In genomic region chr12:121295123-121295745, GRCh38 we compare ENCODE assay signal across 1 cellular context.
TF ChIP-seq lines count a peak whose summit lies in the region.

No MANE protein-coding gene starts in this region.

TF ChIP-seq in A549, 52 proteins besides CTCF, POLR2A, EP300 and RAD21:
- TF ChIP-seq REST (IDR thresholded peaks at IDR 0.05), result no peak
- no peak for TF ChIP-seq BHLHE40 (IDR thresholded peaks at IDR 0.05; ENCODE audit: low read depth, low read length)
- no peak for TF ChIP-seq TP53 (CRISPR knock-in tag; IDR thresholded peaks at IDR 0.05)
- TF ChIP-seq MAX (IDR thresholded peaks at IDR 0.05), result no peak
- TF ChIP-seq SMC3 (IDR thresholded peaks at IDR 0.05), result no peak
- TF ChIP-seq HEYL (CRISPR knock-in tag; IDR thresholded peaks at IDR 0.05), result no peak
- no peak for TF ChIP-seq POLR2AphosphoS2 (conservative IDR thresholded peaks at IDR 0.05; ENCODE audit: low read length)
- TF ChIP-seq SREBF2 (IDR thresholded peaks at IDR 0.05), result no peak
- no peak for TF ChIP-seq NR3C1 (IDR thresholded peaks at IDR 0.05)
- TF ChIP-seq RFX5 (IDR thresholded peaks at IDR 0.05), result no peak
- no peak for TF ChIP-seq FOSB (CRISPR knock-in tag; IDR thresholded peaks at IDR 0.05)
- no peak for TF ChIP-seq CBX2 (IDR thresholded peaks at IDR 0.05; ENCODE audit: borderline replicate concordance, low read depth)
- TF ChIP-seq, protein P1, sequence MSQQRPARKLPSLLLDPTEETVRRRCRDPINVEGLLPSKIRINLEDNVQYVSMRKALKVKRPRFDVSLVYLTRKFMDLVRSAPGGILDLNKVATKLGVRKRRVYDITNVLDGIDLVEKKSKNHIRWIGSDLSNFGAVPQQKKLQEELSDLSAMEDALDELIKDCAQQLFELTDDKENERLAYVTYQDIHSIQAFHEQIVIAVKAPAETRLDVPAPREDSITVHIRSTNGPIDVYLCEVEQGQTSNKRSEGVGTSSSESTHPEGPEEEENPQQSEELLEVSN (IDR thresholded peaks at IDR 0.05; ENCODE audit: borderline replicate concordance, low read depth), result no peak
- no peak for TF ChIP-seq EHMT2 (IDR thresholded peaks at IDR 0.05; ENCODE audit: low read depth)
- no peak for TF ChIP-seq JUN (IDR thresholded peaks at IDR 0.05)
- TF ChIP-seq RCOR1 (IDR thresholded peaks at IDR 0.05; ENCODE audit: low read depth, low read length), result no peak
- no peak for TF ChIP-seq NPAS2 (CRISPR knock-in tag; IDR thresholded peaks at IDR 0.05; ENCODE audit: borderline replicate concordance)
- TF ChIP-seq ZSCAN20 (CRISPR knock-in tag; IDR thresholded peaks at IDR 0.05), result no peak
- TF ChIP-seq, protein P2, sequence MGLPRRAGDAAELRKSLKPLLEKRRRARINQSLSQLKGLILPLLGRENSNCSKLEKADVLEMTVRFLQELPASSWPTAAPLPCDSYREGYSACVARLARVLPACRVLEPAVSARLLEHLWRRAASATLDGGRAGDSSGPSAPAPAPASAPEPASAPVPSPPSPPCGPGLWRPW (IDR thresholded peaks at IDR 0.05), result no peak
TF ChIP-seq in A549: peak in this region for 0.
